Comparison of ENCODE assay signal across 13 cellular contexts in the genomic region with DNA sequence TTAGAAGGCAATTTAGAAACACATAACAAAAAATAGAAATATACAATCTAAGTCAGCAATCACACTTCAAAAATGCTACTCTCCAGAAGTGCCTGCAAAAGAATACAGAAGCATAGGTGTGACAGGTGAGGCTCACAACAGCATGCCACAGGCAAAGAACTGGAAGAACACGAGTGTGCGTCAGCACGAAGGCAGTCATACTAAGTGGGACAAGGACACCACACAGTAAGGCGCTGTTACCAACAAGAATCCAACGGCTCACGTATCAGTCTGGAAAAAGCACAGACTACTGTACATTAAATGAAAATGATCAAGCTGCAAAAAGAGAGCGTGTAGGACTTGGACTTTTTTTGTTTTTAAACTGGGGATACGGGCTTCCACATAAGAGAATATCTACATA. TPM values are rescaled to one million over a fixed set of nuclear protein-coding genes. Genes with fewer than 3 reads are reported as not detected.
DNase-seq lines count a peak whose midpoint lies in the region; ATAC-seq and TF ChIP-seq lines count a peak whose summit lies in the region.
"Had no signal": no experiment of that assay in that cellular context is flagged by ENCODE, and none has a peak within 500 bp of the region (broad histone marks: within the 10 kb centered on the region; RNA-seq: fewer than 3 reads in every experiment).

No MANE protein-coding gene starts in this region.

- TF ChIP-seq CTCF in psoas muscle (IDR thresholded peaks at IDR 0.05), result no peak

- peak overlapping the region; percentile 31; the same call in 1 of the 2 replicates for H3K4me2 ChIP-seq in BLaER1

- no peak for ATAC-seq in CD4-positive, CD25-positive, alpha-beta regulatory T cell (ENCODE audit: low read depth in 2 of 2)
- no peak for ATAC-seq in central memory CD8-positive, alpha-beta T cell (replicated peaks; ENCODE audit: extremely low read depth, poor library complexity, severe bottlenecking)
- peak; percentile 40 to 78 (median 74) for ATAC-seq in psoas muscle

- DNase-seq in CD4-positive, CD25-positive, alpha-beta regulatory T cell, result no peak
- DNase-seq in central memory CD8-positive, alpha-beta T cell (ENCODE audit: low spot score in 2 of 2), result no peak
- no peak for DNase-seq in psoas muscle
- DNase-seq in medulla oblongata (ENCODE audit: extremely low spot score), result no peak
- no peak for DNase-seq in SKM-1 treated with dmso at 0.1 percent for 144 hours (lab: John Stamatoyannopoulos, UW; ENCODE audit: unreplicated experiment)
- no peak for DNase-seq in NCI-H345 (lab: John Stamatoyannopoulos, UW)
- DNase-seq: DMS53, GF-D8, GOT3, H9 had no signal

- intact Hi-C loops in psoas muscle (cut with DNase I), result no loop called here

- H3K9me3 ChIP-seq in BLaER1, result 0 out of 2 replicates have a peak, but pooled peaks cover 2% of the 10 kb centered on the region
- H3K9me3 ChIP-seq in CD4-positive, CD25-positive, alpha-beta regulatory T cell (ENCODE audit: control insufficient read depth in 2 of 2, low read length in 2 of 2), result no peaks in the 10 kb centered on the region
- H3K9me3 ChIP-seq in psoas muscle, result no peaks in the 10 kb centered on the region

- H4K20me1 ChIP-seq in BLaER1, result peaks cover 85% of the 10 kb centered on the region

- H3K36me3 Mint-ChIP-seq in CD4-positive, CD25-positive, alpha-beta regulatory T cell, result peaks cover 15% of the 10 kb centered on the region
- H3K36me3 Mint-ChIP-seq in central memory CD8-positive, alpha-beta T cell (ENCODE audit: insufficient read depth), result peaks cover 7% of the 10 kb centered on the region

- peaks cover 32 to 65% (median 54%) of the 10 kb centered on the region in 4 donors for H3K4me1 Mint-ChIP-seq in CD4-positive, CD25-positive, alpha-beta regulatory T cell
- H3K4me1 Mint-ChIP-seq in central memory CD8-positive, alpha-beta T cell, result peaks cover 43% of the 10 kb centered on the region

- H3K27me3 ChIP-seq in BLaER1 (no peaks in the 10 kb centered on the region), psoas muscle (ENCODE audit: insufficient read depth in 3 of 3, low read length in 2 of 3) (no peaks in the 10 kb centered on the region)
- H3K27me3 ChIP-seq in CD4-positive, CD25-positive, alpha-beta regulatory T cell (ENCODE audit: control insufficient read depth, insufficient read depth, low read length), result no peaks in the 10 kb centered on the region

- peak overlapping the region in 2 of 3 donors; percentile 34 to 97 for H3K27ac Mint-ChIP-seq in CD4-positive, CD25-positive, alpha-beta regulatory T cell
- peak overlapping the region; percentile 56 for H3K27ac Mint-ChIP-seq in central memory CD8-positive, alpha-beta T cell (ENCODE audit: low read depth)
- H3K27ac Mint-ChIP-seq: B cell had no signal

- H3K36me3 ChIP-seq in BLaER1 (peaks cover 17% of the 10 kb centered on the region), psoas muscle (ENCODE audit: insufficient read depth in 1 of 2, low read depth in 1 of 2) (no peaks in the 10 kb centered on the region)
- H3K36me3 ChIP-seq in CD4-positive, CD25-positive, alpha-beta regulatory T cell (ENCODE audit: control insufficient read depth, insufficient read depth, low read length), result peaks cover 7% of the 10 kb centered on the region

- H3K4me3 ChIP-seq in BLaER1, result no peak overlapping the region
- H3K4me3 ChIP-seq in CD4-positive, CD25-positive, alpha-beta regulatory T cell (ENCODE audit: low read depth, low read length), result no peak overlapping the region
- no peak overlapping the region for H3K4me3 ChIP-seq in psoas muscle

- H3K4me1 ChIP-seq in BLaER1 (peaks cover 73% of the 10 kb centered on the region), psoas muscle (peaks cover 42% of the 10 kb centered on the region)
- H3K4me1 ChIP-seq in CD4-positive, CD25-positive, alpha-beta regulatory T cell (ENCODE audit: control insufficient read depth, insufficient read depth, low read length, poor library complexity, severe bottlenecking), result peaks cover 27% of the 10 kb centered on the region

- 57 to 86% (median 60%) methylated on average over 8 of the region's 8 CpGs for WGBS in psoas muscle, 3 donors

- no peak overlapping the region for H3K9ac ChIP-seq in BLaER1

- H3K27ac ChIP-seq in BLaER1 (no peak overlapping the region), psoas muscle (peak overlapping the region; percentile 30)
- H3K27ac ChIP-seq in CD4-positive, CD25-positive, alpha-beta regulatory T cell (ENCODE audit: insufficient read depth, low read length, poor library complexity, severe bottlenecking), result no peak overlapping the region

- H3K27me3 Mint-ChIP-seq in CD4-positive, CD25-positive, alpha-beta regulatory T cell, result no peaks in the 10 kb centered on the region
- no peaks in the 10 kb centered on the region for H3K27me3 Mint-ChIP-seq in central memory CD8-positive, alpha-beta T cell
- H3K27me3 Mint-ChIP-seq: B cell had no signal

- no peak overlapping the region for H3K4me3 Mint-ChIP-seq in CD4-positive, CD25-positive, alpha-beta regulatory T cell
- H3K4me3 Mint-ChIP-seq in central memory CD8-positive, alpha-beta T cell, result no peak overlapping the region
- H3K4me3 Mint-ChIP-seq: B cell, CD14-positive monocyte, H9 had no signal

- H3K9me3 Mint-ChIP-seq in CD4-positive, CD25-positive, alpha-beta regulatory T cell, result peaks cover 0 to 1% (median 0%) of the 10 kb centered on the region in 7 donors
- H3K9me3 Mint-ChIP-seq in central memory CD8-positive, alpha-beta T cell, result no peaks in the 10 kb centered on the region
- H3K9me3 Mint-ChIP-seq: CD14-positive monocyte, H9 had no signal

RNA-seq across cellular contexts. Expression of a gene that starts 18.7 kb away (rescaled TPM):
- total RNA-seq in CD4-positive, CD25-positive, alpha-beta regulatory T cell, result 121 TPM
- 10 to 100 TPM; 33.6 to 42.6 (median 41.3) TPM for polyA plus RNA-seq in CD4-positive, CD25-positive, alpha-beta regulatory T cell
- 100 to 1,000 TPM; 349 to 526 (median 469) TPM for total RNA-seq in psoas muscle
- 100 to 1,000 TPM; 264 to 421 (median 283) TPM for polyA plus RNA-seq in psoas muscle

RNA-seq across cellular contexts. Expression of a gene that starts 19.0 kb away (rescaled TPM):
- 191 TPM for total RNA-seq in CD4-positive, CD25-positive, alpha-beta regulatory T cell
- polyA plus RNA-seq in CD4-positive, CD25-positive, alpha-beta regulatory T cell, result 100 to 1,000 TPM; 131 to 186 (median 159) TPM
- 100 to 1,000 TPM in 3 of 4 donors, 10 to 100 TPM in 1; 86.4 to 161 (median 126) TPM for total RNA-seq in psoas muscle
- polyA plus RNA-seq in psoas muscle, result 100 to 1,000 TPM in 1 of 3 donors, 10 to 100 TPM in 2; 68.8 to 122 (median 90.0) TPM

RNA-seq across cellular contexts. Expression of a gene that starts 59.3 kb away (rescaled TPM):
- total RNA-seq in CD4-positive, CD25-positive, alpha-beta regulatory T cell, result 34.9 TPM
- polyA plus RNA-seq in CD4-positive, CD25-positive, alpha-beta regulatory T cell, result 1 to 10 TPM; 3.0 to 7.4 (median 6.9) TPM
- 10 to 100 TPM; 17.4 to 18.4 (median 17.7) TPM for total RNA-seq in psoas muscle
- polyA plus RNA-seq in psoas muscle, result 1 to 10 TPM; 5.8 to 8.4 (median 6.0) TPM

Comparison
In these comparisons a context has a peak if more than half of its experiments do, and no peak if none do; other contexts are left out.
1. ATAC-seq: peak in psoas muscle (4 of 4); none in CD4-positive, CD25-positive, alpha-beta regulatory T cell (0 of 2) and central memory CD8-positive, alpha-beta T cell (single experiment).